In genomic region chr6:3324262-3324942, GRCh38 we compare ENCODE assay signal across 8 cellular contexts.
A peak's percentile ranks its signal among the peaks of the same experiment; 100 is the strongest.
DNase-seq lines count a peak whose midpoint lies in the region; TF ChIP-seq lines count a peak whose summit lies in the region.

No MANE protein-coding gene starts in this region.

- WGBS in sigmoid colon, 2 donors = 74 to 79% methylated on average over 12 of the region's 12 CpGs

- CTCF ChIA-PET in HEK293 (lab: Yijun Ruan, JAX) = interaction anchor here (0.5 to 2.6 kb wide), 8 partner anchors 10 to 159 kb away, joined by 3 to 9 read pairs (median 4); no protein-coding TSS in a partner anchor

- POLR2A ChIA-PET in HEK293 (lab: Yijun Ruan, JAX) = no interaction called here

- DNase-seq in Daoy (ENCODE audit: low read depth) (peak; percentile 96), SJSA1 (ENCODE audit: low read depth in 1 of 2, low spot score in 2 of 2) (peak; percentile 97 to 99), foreskin fibroblast (peak; percentile 25 to 61), sigmoid colon (no peak), NCI-H446 treated with DMSO at 0.1 percent for 48 hours (lab: John Stamatoyannopoulos, UW) (no peak), DMS79 (lab: John Stamatoyannopoulos, UW) (no peak), SK-N-DZ (ENCODE audit: low spot score) (no peak)

- TF ChIP-seq CTCF in HEK293 (tag by site-specific recombination; IDR thresholded peaks at IDR 0.05) (no peak), foreskin fibroblast (IDR thresholded peaks at IDR 0.05; ENCODE audit: low read depth, low read length) (no peak), sigmoid colon (IDR thresholded peaks at IDR 0.05) (no peak)

- H3K4me1 ChIP-seq in HEK293 (ENCODE audit: control insufficient read depth, insufficient read depth, low read length) (0 out of 2 replicates have a peak, but pooled peaks cover 6% of the 10 kb centered on the region), SJSA1 (replicated peaks) (peaks cover 45% of the 10 kb centered on the region), sigmoid colon (peaks cover 0 to 46% (median 44%) of the 10 kb centered on the region in 4 donors)

- H3K27ac ChIP-seq in HEK293 (ENCODE audit: extremely low read depth, low read depth, low read length) = no peak overlapping the region
- H3K27ac ChIP-seq in SJSA1 = peak overlapping the region; percentile 91
- H3K27ac ChIP-seq in sigmoid colon = peak overlapping the region; percentile 1 to 56 (median 48)

- H3K4me3 ChIP-seq in HEK293 (ENCODE audit: low read depth, low read length) (no peak overlapping the region), SJSA1 (no peak overlapping the region), foreskin fibroblast (ENCODE audit: low read depth in 1 of 2, low read length in 2 of 2) (no peak overlapping the region), sigmoid colon (no peak overlapping the region)

- H3K9me3 ChIP-seq in HEK293 (ENCODE audit: control insufficient read depth, insufficient read depth, low read depth, low read length) (no peaks in the 10 kb centered on the region), SJSA1 (replicated peaks) (no peaks in the 10 kb centered on the region), sigmoid colon (no peaks in the 10 kb centered on the region)

- H3K27me3 ChIP-seq in SJSA1 (replicated peaks) (no peaks in the 10 kb centered on the region), sigmoid colon (no peaks in the 10 kb centered on the region)

- no peak for TF ChIP-seq POLR2A in sigmoid colon (IDR thresholded peaks at IDR 0.05)

- H3K36me3 ChIP-seq in HEK293 (ENCODE audit: control insufficient read depth in 2 of 2, insufficient read depth in 1 of 2, low read length in 2 of 2) (peaks cover 0 to 3% of the 10 kb centered on the region in 2 experiments; a peak in 1 of 3 replicates), SJSA1 (no peaks in the 10 kb centered on the region), sigmoid colon (peaks cover 0 to 14% (median 0%) of the 10 kb centered on the region in 4 donors)

- intact Hi-C loops in sigmoid colon (cut with DNase I) = no loop called here

- TF ChIP-seq EP300 in sigmoid colon (IDR thresholded peaks at IDR 0.05) = no peak

TF ChIP-seq in HEK293, 187 proteins besides CTCF, POLR2A, EP300 and RAD21 (continues in another document):
- TF ChIP-seq ZNF521 (tag by site-specific recombination; IDR thresholded peaks at IDR 0.05) = no peak
- TF ChIP-seq ZNF600 (tag by site-specific recombination; IDR thresholded peaks at IDR 0.05) = 0 out of 2 replicates have a peak, but pooled peaks have one; percentile 29
- TF ChIP-seq ZNF837 (tag by site-specific recombination; IDR thresholded peaks at IDR 0.05) = no peak
- TF ChIP-seq GLIS1 (tag by site-specific recombination; IDR thresholded peaks at IDR 0.05) = peak; percentile 23; the same call in 1 of the 2 replicates
- TF ChIP-seq ZNF114 (tag by site-specific recombination; IDR thresholded peaks at IDR 0.05) = no peak
- no peak for TF ChIP-seq ZNF2 (tag by site-specific recombination; IDR thresholded peaks at IDR 0.05)
- no peak for TF ChIP-seq ZEB2 (tag by site-specific recombination; IDR thresholded peaks at IDR 0.05)
- no peak for TF ChIP-seq ZNF175 (tag by site-specific recombination; IDR thresholded peaks at IDR 0.05)
- TF ChIP-seq EGR2 (tag by site-specific recombination; IDR thresholded peaks at IDR 0.05; ENCODE audit: low read depth) = peak; percentile 94
- no peak for TF ChIP-seq ZNF274 (IDR thresholded peaks at IDR 0.05; ENCODE audit: low read length)
- TF ChIP-seq ZNF274 (tag by site-specific recombination; IDR thresholded peaks at IDR 0.05; ENCODE audit: borderline replicate concordance) = no peak
- peak; percentile 55; the same call in 1 of the 2 replicates for TF ChIP-seq ZNF692 (tag by site-specific recombination; IDR thresholded peaks at IDR 0.05)
- peak; percentile 55 for TF ChIP-seq ZIC2 (tag by site-specific recombination; IDR thresholded peaks at IDR 0.05)
- TF ChIP-seq REST (tag by site-specific recombination; IDR thresholded peaks at IDR 0.05) = peak; percentile 70
- TF ChIP-seq ZNF184 (tag by site-specific recombination; IDR thresholded peaks at IDR 0.05) = 0 out of 2 replicates have a peak, but pooled peaks have one; percentile 33
- no peak for TF ChIP-seq ZNF138 (tag by site-specific recombination; IDR thresholded peaks at IDR 0.05; ENCODE audit: borderline replicate concordance)
- TF ChIP-seq ZNF112 (tag by site-specific recombination; IDR thresholded peaks at IDR 0.05) = no peak
- TF ChIP-seq ZFP3 (tag by site-specific recombination; IDR thresholded peaks at IDR 0.05; ENCODE audit: low read depth) = no peak
- TF ChIP-seq ZNF623 (tag by site-specific recombination; IDR thresholded peaks at IDR 0.05) = no peak
- TF ChIP-seq ZNF354C (tag by site-specific recombination; IDR thresholded peaks at IDR 0.05; ENCODE audit: borderline replicate concordance, low read depth) = no peak
- TF ChIP-seq ZNF747 (tag by site-specific recombination; IDR thresholded peaks at IDR 0.05) = no peak
- no peak for TF ChIP-seq ZNF248 (tag by site-specific recombination; IDR thresholded peaks at IDR 0.05)
- peak; percentile 41; the same call in 1 of the 2 replicates for TF ChIP-seq PRDM10 (tag by site-specific recombination; IDR thresholded peaks at IDR 0.05)
- peak; percentile 93 for TF ChIP-seq ZFHX2 (tag by site-specific recombination; conservative IDR thresholded peaks at IDR 0.05)
- TF ChIP-seq MEIS1 (CRISPR knock-in tag; IDR thresholded peaks at IDR 0.05; ENCODE audit: borderline replicate concordance) = no peak

Comparison
In these comparisons a context has a peak if more than half of its experiments do, and no peak if none do; other contexts are left out.
1. DNase-seq: peak in Daoy (single experiment), SJSA1 (2 of 2) and foreskin fibroblast (2 of 2); none in sigmoid colon (single experiment), NCI-H446 treated with DMSO at 0.1 percent for 48 hours (single experiment), DMS79 (single experiment) and SK-N-DZ (single experiment).